25 cellular contexts compared by ENCODE assay signal in genomic region chr9:100120286-100120685, GRCh38. TPM values are rescaled to one million over a fixed set of nuclear protein-coding genes. Genes with fewer than 3 reads are reported as not detected.
DNase-seq lines count a peak whose midpoint lies in the region; ATAC-seq, FAIRE-seq and TF ChIP-seq lines count a peak whose summit lies in the region.
"Had no signal": no experiment of that assay in that cellular context is flagged by ENCODE, and none has a peak within 500 bp of the region (broad histone marks: within the 10 kb centered on the region; RNA-seq: fewer than 3 reads in every experiment).

No MANE protein-coding gene starts in this region.

- intact Hi-C loops in activated CD8-positive, alpha-beta T cell treated with anti-CD3 and anti-CD28 coated beads for 36 hours (cut with micrococcal nuclease): no loop called here
- intact Hi-C loops in cardiac septum (cut with DNase I): no loop called here

- H3K27ac ChIP-seq in astrocyte (ENCODE audit: low read depth, low read length): no peak overlapping the region
- H3K27ac ChIP-seq: BLaER1, HL-60 had no signal

- no peak overlapping the region for H3K4me3 ChIP-seq in astrocyte (ENCODE audit: insufficient read depth, low read depth, low read length)
- H3K4me3 ChIP-seq: BLaER1 had no signal

- no peak overlapping the region for H2AFZ ChIP-seq in astrocyte (ENCODE audit: low read depth, low read length)

- CTCF ChIA-PET in activated CD8-positive, alpha-beta T cell treated with anti-CD3 and anti-CD28 coated beads for 36 hours (lab: Charles Lee): interaction anchor here (0.8 kb wide), 1 partner anchor 11 kb away, joined by 3 read pairs; no protein-coding TSS in a partner anchor
- CTCF ChIA-PET in activated CD8-positive, alpha-beta T cell treated with anti-CD3 and anti-CD28 coated beads, Interleukin-2, amount 10 ng/mL, durations not matched to agents 7 days and 5 days (lab: Charles Lee): interaction anchor here (1.0 kb wide), 1 partner anchor 10 kb away, joined by 3 read pairs; no protein-coding TSS in a partner anchor

- H3K27me3 ChIP-seq in astrocyte (ENCODE audit: insufficient read depth, low read length): no peaks in the 10 kb centered on the region
- H3K27me3 ChIP-seq: BLaER1 had no signal

- H3K36me3 Mint-ChIP-seq in activated CD8-positive, alpha-beta T cell treated with anti-CD3 and anti-CD28 coated beads for 36 hours (ENCODE audit: low read depth): peaks cover 14% of the 10 kb centered on the region
- H3K36me3 Mint-ChIP-seq in activated CD8-positive, alpha-beta T cell treated with anti-CD3 and anti-CD28 coated beads, Interleukin-2, amount 10 ng/mL, durations not matched to agents 7 days and 5 days (ENCODE audit: low read depth): peaks cover 11% of the 10 kb centered on the region
- peaks cover 9% of the 10 kb centered on the region for H3K36me3 Mint-ChIP-seq in astrocyte (ENCODE audit: low read depth, unreplicated experiment)

- peaks cover 13% of the 10 kb centered on the region for H3K4me1 Mint-ChIP-seq in activated CD8-positive, alpha-beta T cell treated with anti-CD3 and anti-CD28 coated beads for 36 hours (ENCODE audit: low read depth)
- H3K4me1 Mint-ChIP-seq in activated CD8-positive, alpha-beta T cell treated with anti-CD3 and anti-CD28 coated beads, Interleukin-2, amount 10 ng/mL, durations not matched to agents 7 days and 5 days (ENCODE audit: low read depth): no peaks in the 10 kb centered on the region
- H3K4me1 Mint-ChIP-seq in astrocyte (ENCODE audit: low read depth, unreplicated experiment): peaks cover 3% of the 10 kb centered on the region

- H4K20me1 ChIP-seq in astrocyte (ENCODE audit: insufficient read depth, low read length): peaks cover 14% of the 10 kb centered on the region

- no peak for TF ChIP-seq CTCF in activated CD8-positive, alpha-beta T cell treated with anti-CD3 and anti-CD28 coated beads for 36 hours (IDR thresholded peaks at IDR 0.05)
- TF ChIP-seq CTCF in astrocyte (IDR thresholded peaks at IDR 0.05; ENCODE audit: insufficient read depth, low read depth, low read length): no peak

- no peak for DNase-seq in activated CD8-positive, alpha-beta T cell treated with anti-CD3 and anti-CD28 coated beads for 36 hours
- DNase-seq in activated CD8-positive, alpha-beta T cell treated with anti-CD3 and anti-CD28 coated beads, Interleukin-2, amount 10 ng/mL, durations not matched to agents 7 days and 5 days: no peak
- DNase-seq in GM19239 (ENCODE audit: insufficient read length, low spot score) (no peak), astrocyte (ENCODE audit: low read depth) (no peak), cardiac septum (ENCODE audit: low spot score) (no peak), T-helper 2 cell (no peak)
- no peak for DNase-seq in stimulated activated naive CD8-positive, alpha-beta T cell treated with anti-CD3 and anti-CD28 coated beads, Interleukin-15, Interleukin-2, amounts not matched to agents 100 U/mL and 50 U/mL, for 24 hours
- DNase-seq: CD4-positive, CD25-positive, alpha-beta regulatory T cell; DMS153; DND-41; Kasumi-1; NCI-H1092 treated with DMSO at 0.1 percent for 48 hours; NCI-H1436; NCI-H187; NCI-H2081 treated with DMSO at 0.1 percent for 48 hours; NCI-H2171; NCI-H226; NCI-H510A; NCI-H69; Right ventricle myocardium superior; RPMI8226 had no signal

- no peak overlapping the region for H3K9ac ChIP-seq in astrocyte (ENCODE audit: low read length)
- H3K9ac ChIP-seq: BLaER1 had no signal

- POLR2A ChIA-PET in activated CD8-positive, alpha-beta T cell treated with anti-CD3 and anti-CD28 coated beads for 36 hours (lab: Charles Lee): no interaction called here
- POLR2A ChIA-PET in activated CD8-positive, alpha-beta T cell treated with anti-CD3 and anti-CD28 coated beads, Interleukin-2, amount 10 ng/mL, durations not matched to agents 7 days and 5 days (lab: Charles Lee): no interaction called here

- no peaks in the 10 kb centered on the region for H3K4me1 ChIP-seq in astrocyte (ENCODE audit: insufficient read depth, low read length)
- H3K4me1 ChIP-seq: BLaER1 had no signal

- no peaks in the 10 kb centered on the region for H3K79me2 ChIP-seq in astrocyte (ENCODE audit: insufficient read depth, low read length)

- H3K27ac Mint-ChIP-seq in activated CD8-positive, alpha-beta T cell treated with anti-CD3 and anti-CD28 coated beads for 36 hours: no peak overlapping the region
- no peak overlapping the region for H3K27ac Mint-ChIP-seq in activated CD8-positive, alpha-beta T cell treated with anti-CD3 and anti-CD28 coated beads, Interleukin-2, amount 10 ng/mL, durations not matched to agents 7 days and 5 days
- no peak overlapping the region for H3K27ac Mint-ChIP-seq in astrocyte (ENCODE audit: unreplicated experiment)
- H3K27ac Mint-ChIP-seq: CD4-positive, CD25-positive, alpha-beta regulatory T cell; IgD-negative memory B cell had no signal

- ATAC-seq in activated CD8-positive, alpha-beta T cell treated with anti-CD3 and anti-CD28 coated beads for 36 hours: peak; percentile 17
- ATAC-seq in activated CD8-positive, alpha-beta T cell treated with anti-CD3 and anti-CD28 coated beads, Interleukin-2, amount 10 ng/mL, durations not matched to agents 7 days and 5 days: no peak
- ATAC-seq in stimulated activated naive CD8-positive, alpha-beta T cell treated with anti-CD3 and anti-CD28 coated beads, Interleukin-15, Interleukin-2, amounts not matched to agents 100 U/mL and 50 U/mL, for 24 hours: peak; percentile 66

- no peaks in the 10 kb centered on the region for H3K9me3 ChIP-seq in astrocyte (ENCODE audit: insufficient read depth, low read depth, low read length)

- peak; percentile 73 for FAIRE-seq in GM19239 (lab: Jason Lieb, UNC)
- peak; percentile 55 for FAIRE-seq in astrocyte (lab: Jason Lieb, UNC)
- FAIRE-seq: GM18507 had no signal

- H3K9me3 Mint-ChIP-seq in activated CD8-positive, alpha-beta T cell treated with anti-CD3 and anti-CD28 coated beads for 36 hours: peaks cover 1% of the 10 kb centered on the region
- no peaks in the 10 kb centered on the region for H3K9me3 Mint-ChIP-seq in activated CD8-positive, alpha-beta T cell treated with anti-CD3 and anti-CD28 coated beads, Interleukin-2, amount 10 ng/mL, durations not matched to agents 7 days and 5 days (ENCODE audit: insufficient read depth)
- no peaks in the 10 kb centered on the region for H3K9me3 Mint-ChIP-seq in astrocyte (ENCODE audit: unreplicated experiment)
- H3K9me3 Mint-ChIP-seq: CD4-positive, CD25-positive, alpha-beta regulatory T cell; IgD-negative memory B cell had no signal

- H3K4me2 ChIP-seq in astrocyte (ENCODE audit: low read length): no peak overlapping the region
- H3K4me2 ChIP-seq: BLaER1 had no signal

- H3K27me3 Mint-ChIP-seq in activated CD8-positive, alpha-beta T cell treated with anti-CD3 and anti-CD28 coated beads for 36 hours: no peaks in the 10 kb centered on the region
- no peaks in the 10 kb centered on the region for H3K27me3 Mint-ChIP-seq in activated CD8-positive, alpha-beta T cell treated with anti-CD3 and anti-CD28 coated beads, Interleukin-2, amount 10 ng/mL, durations not matched to agents 7 days and 5 days (ENCODE audit: low read depth)
- no peaks in the 10 kb centered on the region for H3K27me3 Mint-ChIP-seq in astrocyte (ENCODE audit: low read depth, unreplicated experiment)
- H3K27me3 Mint-ChIP-seq: CD4-positive, CD25-positive, alpha-beta regulatory T cell; IgD-negative memory B cell had no signal

- no peak overlapping the region for H3K4me3 Mint-ChIP-seq in activated CD8-positive, alpha-beta T cell treated with anti-CD3 and anti-CD28 coated beads for 36 hours
- no peak overlapping the region for H3K4me3 Mint-ChIP-seq in activated CD8-positive, alpha-beta T cell treated with anti-CD3 and anti-CD28 coated beads, Interleukin-2, amount 10 ng/mL, durations not matched to agents 7 days and 5 days
- no peak overlapping the region for H3K4me3 Mint-ChIP-seq in astrocyte (ENCODE audit: unreplicated experiment)
- H3K4me3 Mint-ChIP-seq: CD4-positive, CD25-positive, alpha-beta regulatory T cell; IgD-negative memory B cell had no signal

- peaks cover 2% of the 10 kb centered on the region for H3K36me3 ChIP-seq in astrocyte (ENCODE audit: insufficient read depth, low read length)

RNA-seq across cellular contexts. Expression of gene INVS, which starts 21.2 kb away (rescaled TPM):
- 10 to 100 TPM; 18.0 to 20.4 TPM for total RNA-seq in activated CD8-positive, alpha-beta T cell treated with anti-CD3 and anti-CD28 coated beads for 36 hours
- total RNA-seq in activated CD8-positive, alpha-beta T cell treated with anti-CD3 and anti-CD28 coated beads, Interleukin-2, amount 10 ng/mL, durations not matched to agents 7 days and 5 days: 10 to 100 TPM; 19.8 to 21.8 TPM
- total RNA-seq in astrocyte (15.3 and 17.5 TPM in 2 replicates), cardiac septum (10.6 TPM)

RNA-seq across cellular contexts. Expression of gene ERP44, which starts 21.5 kb away (rescaled TPM):
- total RNA-seq in activated CD8-positive, alpha-beta T cell treated with anti-CD3 and anti-CD28 coated beads for 36 hours: 10 to 100 TPM; 10.2 to 11.1 TPM
- total RNA-seq in activated CD8-positive, alpha-beta T cell treated with anti-CD3 and anti-CD28 coated beads, Interleukin-2, amount 10 ng/mL, durations not matched to agents 7 days and 5 days: 10 to 100 TPM; 15.7 to 15.8 TPM
- total RNA-seq in astrocyte (27.0 and 27.5 TPM in 2 replicates), cardiac septum (14.8 TPM)
